ENCODE assay signal across 27 cellular contexts in genomic region chr1:30316056-30316455, GRCh38.
"Had no signal": no experiment of that assay in that cellular context is flagged by ENCODE, and none has a peak within 500 bp of the region (broad histone marks: within the 10 kb centered on the region; RNA-seq: fewer than 3 reads in every experiment).

No MANE protein-coding gene starts in this region.

- H3K4me1 ChIP-seq: SJSA1 had no signal

- H3K4me3 ChIP-seq: SJSA1 had no signal

- DNase-seq: activated B cell treated with CpG ODN at 0.5 μM for 24 hours; activated CD4-positive, alpha-beta T cell treated with anti-CD3 and anti-CD28 coated beads for 1 hour; activated CD4-positive, alpha-beta T cell treated with anti-CD3 and anti-CD28 coated beads, Interleukin-2, amount 10 ng/mL, durations not matched to agents 24 days and 14 days; activated CD4-positive, alpha-beta T cell treated with anti-CD3 and anti-CD28 coated beads, Interleukin-2, amount 50 U/mL, for 48 hours; activated effector memory CD4-positive, alpha-beta T cell treated with anti-CD3 and anti-CD28 coated beads, Interleukin-2, amount 50 U/mL, for 16 hours; activated naive CD4-positive, alpha-beta T cell treated with Interleukin-2 at 50 U/mL for 16 hours; activated naive CD8-positive, alpha-beta T cell treated with anti-CD3 and anti-CD28 coated beads, Interleukin-2, amount 50 U/mL, for 24 hours; activated T-cell treated with anti-CD3 and anti-CD28 coated beads, Interleukin-2, amount 50 U/mL, for 4 hours; amniotic stem cell; Kasumi-1; KBM-7; NCI-H1048; NCI-H146; NCI-H187 treated with DMSO at 0.1 percent for 48 hours; NCI-H2081 treated with DMSO at 0.1 percent for 48 hours; NCI-H226; NCI-H774; NK-92 treated with Interleukin-12 subunit alpha and Interleukin-12 subunit beta, amount 100 ng/mL, for 24 hours; RPMI8226; SW 1271; T-helper 17 cell; T1000 had no signal

- H3K27me3 ChIP-seq: SJSA1 had no signal

- ATAC-seq: activated naive CD4-positive, alpha-beta T cell treated with anti-CD3 and anti-CD28 coated beads, Interleukin-2, amount 50 U/mL, for 72 hours; activated naive CD8-positive, alpha-beta T cell treated with anti-CD3 and anti-CD28 coated beads, Interleukin-2, amount 50 U/mL, for 24 hours; activated T-cell treated with anti-CD3 and anti-CD28 coated beads, Interleukin-2, amount 50 U/mL, for 4 hours; Panc1; Right ventricle myocardium inferior; SK-N-SH treated with all-trans-retinoic acid at 6 μM for 48 hours; T-helper 17 cell had no signal

- H3K36me3 ChIP-seq: SJSA1 had no signal

- H3K9me3 ChIP-seq: SJSA1 had no signal

- H3K27ac ChIP-seq: SJSA1 had no signal
